Comparison of ENCODE assay signal across 8 cellular contexts in genomic region chr9:35729700-35730485, GRCh38. TPM values are rescaled to one million over a fixed set of nuclear protein-coding genes. Genes with fewer than 3 reads are reported as not detected.
DNase-seq lines count a peak whose midpoint lies in the region; ATAC-seq lines count a peak whose summit lies in the region.

No MANE protein-coding gene starts in this region.

- no peaks in the 10 kb centered on the region for H3K9me3 Mint-ChIP-seq in activated naive CD8-positive, alpha-beta T cell treated with anti-CD3 and anti-CD28 coated beads for 36 hours

- DNase-seq in ACHN (peak; percentile 83), GM03348 (ENCODE audit: low spot score) (peak; percentile 90), NCI-H2107 (lab: John Stamatoyannopoulos, UW) (peak; percentile 27), Right ventricle myocardium superior (peak; percentile 80), pons (ENCODE audit: low spot score) (peak; percentile 63)
- DNase-seq in activated naive CD8-positive, alpha-beta T cell treated with anti-CD3 and anti-CD28 coated beads for 36 hours = peak; percentile 26

- intact Hi-C loops in Right ventricle myocardium superior (cut with DNase I) = loop anchor here (5.0 kb wide), 2 partner anchors 38 to 68 kb away; no protein-coding TSS in a partner anchor

- H3K36me3 Mint-ChIP-seq in activated naive CD8-positive, alpha-beta T cell treated with anti-CD3 and anti-CD28 coated beads for 36 hours = peaks cover 9% of the 10 kb centered on the region

- peaks cover 24% of the 10 kb centered on the region for H3K4me1 Mint-ChIP-seq in activated naive CD8-positive, alpha-beta T cell treated with anti-CD3 and anti-CD28 coated beads for 36 hours

- no peak overlapping the region for H3K4me3 Mint-ChIP-seq in activated naive CD8-positive, alpha-beta T cell treated with anti-CD3 and anti-CD28 coated beads for 36 hours

- in situ Hi-C loops in ACHN (cut with HindIII; ENCODE audit: low pct_ligation_motif_present, low pct_unique_long_range_greater_than_20kb, low sequenced_read_pairs) = no loop called here

- no peak for ATAC-seq in Right ventricle myocardium superior (ENCODE audit: poor library complexity)
- ATAC-seq in HG03520 (IDR thresholded peaks at IDR 0.05; ENCODE audit: unreplicated experiment) = no peak
- no peak for ATAC-seq in GM21447 (IDR thresholded peaks at IDR 0.05; ENCODE audit: unreplicated experiment)

- peak overlapping the region; percentile 7 for H3K27ac Mint-ChIP-seq in activated naive CD8-positive, alpha-beta T cell treated with anti-CD3 and anti-CD28 coated beads for 36 hours

- H3K27me3 Mint-ChIP-seq in activated naive CD8-positive, alpha-beta T cell treated with anti-CD3 and anti-CD28 coated beads for 36 hours = no peaks in the 10 kb centered on the region

RNA-seq across cellular contexts. Expression of gene TLN1, which starts 2.1 kb away (rescaled TPM):
- total RNA-seq in activated naive CD8-positive, alpha-beta T cell treated with anti-CD3 and anti-CD28 coated beads for 36 hours = 100 to 1,000 TPM; 158 to 169 TPM
- 252 TPM for total RNA-seq in Right ventricle myocardium superior

RNA-seq across cellular contexts. Expression of gene CREB3, which starts 2.6 kb away (rescaled TPM):
- 10 to 100 TPM; 23.7 to 24.5 TPM for total RNA-seq in activated naive CD8-positive, alpha-beta T cell treated with anti-CD3 and anti-CD28 coated beads for 36 hours
- total RNA-seq in Right ventricle myocardium superior = 20.3 TPM

RNA-seq across cellular contexts. Expression of gene GBA2, which starts 19.1 kb away (rescaled TPM):
- 10 to 100 TPM; 22.6 to 24.2 TPM for total RNA-seq in activated naive CD8-positive, alpha-beta T cell treated with anti-CD3 and anti-CD28 coated beads for 36 hours
- 74.6 TPM for total RNA-seq in Right ventricle myocardium superior

RNA-seq across cellular contexts. Expression of gene RGP1, which starts 19.2 kb away (rescaled TPM):
- total RNA-seq in activated naive CD8-positive, alpha-beta T cell treated with anti-CD3 and anti-CD28 coated beads for 36 hours = 10 to 100 TPM; 12.7 to 13.4 TPM
- 28.5 TPM for total RNA-seq in Right ventricle myocardium superior

RNA-seq across cellular contexts. Expression of gene MSMP, which starts 24.2 kb away (rescaled TPM):
- total RNA-seq in activated naive CD8-positive, alpha-beta T cell treated with anti-CD3 and anti-CD28 coated beads for 36 hours = under 1 TPM in 1 of 2 experiments, not detected in 1; 0.94 TPM
- total RNA-seq in Right ventricle myocardium superior = not detected

Comparison
In these comparisons a context has a peak if more than half of its experiments do, and no peak if none do; other contexts are left out.
1. DNase-seq: peak in every context shown above with its lines; median percentile 90 in GM03348; 83 in ACHN; 80 in Right ventricle myocardium superior; 63 in pons; 27 in NCI-H2107; 26 in activated naive CD8-positive, alpha-beta T cell treated with anti-CD3 and anti-CD28 coated beads for 36 hours.